In the genomic region with DNA sequence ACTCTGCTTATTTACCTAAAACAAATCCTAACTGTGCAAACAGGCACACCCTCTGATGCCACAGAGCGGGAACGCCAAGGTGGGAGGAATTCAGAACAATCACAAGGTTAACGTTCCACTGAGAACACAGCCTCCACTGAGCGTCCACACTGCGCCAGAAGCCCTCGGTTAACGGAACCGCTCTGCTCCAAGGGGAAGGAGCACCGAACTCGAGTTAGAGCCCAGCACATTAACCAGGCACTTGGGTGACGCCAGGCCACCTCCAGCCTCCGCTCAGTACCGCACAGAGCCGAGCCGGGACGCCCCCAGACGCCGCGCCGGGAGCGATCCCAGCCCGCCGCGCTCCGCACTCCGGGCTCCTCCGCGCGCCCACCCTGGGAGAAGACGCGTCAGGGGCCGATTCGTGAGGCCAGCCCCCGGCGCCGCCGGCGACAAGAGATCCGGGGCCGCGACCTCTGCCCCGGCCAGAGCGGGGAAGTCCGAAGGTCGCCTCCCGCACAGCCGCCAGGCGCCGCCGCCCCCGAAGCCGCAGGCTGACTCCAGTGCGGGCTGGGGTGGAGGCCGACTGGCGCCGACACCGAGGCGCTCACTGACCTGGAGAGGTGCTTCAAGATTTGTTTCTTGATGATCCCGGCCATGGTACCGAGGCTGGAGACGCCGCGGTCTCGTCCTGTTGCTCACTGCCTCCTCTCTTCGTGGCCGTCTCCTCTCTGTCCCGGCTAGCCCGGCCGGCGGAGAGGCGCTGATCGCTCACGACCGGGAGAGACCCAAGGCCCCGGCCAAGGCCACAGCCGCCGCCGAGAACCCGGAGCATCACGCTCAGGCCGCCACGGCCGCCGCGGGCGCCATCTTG, we compare ENCODE assay signal across 1 cellular context.
A peak's percentile ranks its signal among the peaks of the same experiment; 100 is the strongest.
TF ChIP-seq lines count a peak whose summit lies in the region.

No MANE protein-coding gene starts in this region.

TF ChIP-seq in HepG2, 621 proteins besides CTCF, POLR2A, EP300 and RAD21 (continued from another document and continues in another):
- TF ChIP-seq, protein P1, sequence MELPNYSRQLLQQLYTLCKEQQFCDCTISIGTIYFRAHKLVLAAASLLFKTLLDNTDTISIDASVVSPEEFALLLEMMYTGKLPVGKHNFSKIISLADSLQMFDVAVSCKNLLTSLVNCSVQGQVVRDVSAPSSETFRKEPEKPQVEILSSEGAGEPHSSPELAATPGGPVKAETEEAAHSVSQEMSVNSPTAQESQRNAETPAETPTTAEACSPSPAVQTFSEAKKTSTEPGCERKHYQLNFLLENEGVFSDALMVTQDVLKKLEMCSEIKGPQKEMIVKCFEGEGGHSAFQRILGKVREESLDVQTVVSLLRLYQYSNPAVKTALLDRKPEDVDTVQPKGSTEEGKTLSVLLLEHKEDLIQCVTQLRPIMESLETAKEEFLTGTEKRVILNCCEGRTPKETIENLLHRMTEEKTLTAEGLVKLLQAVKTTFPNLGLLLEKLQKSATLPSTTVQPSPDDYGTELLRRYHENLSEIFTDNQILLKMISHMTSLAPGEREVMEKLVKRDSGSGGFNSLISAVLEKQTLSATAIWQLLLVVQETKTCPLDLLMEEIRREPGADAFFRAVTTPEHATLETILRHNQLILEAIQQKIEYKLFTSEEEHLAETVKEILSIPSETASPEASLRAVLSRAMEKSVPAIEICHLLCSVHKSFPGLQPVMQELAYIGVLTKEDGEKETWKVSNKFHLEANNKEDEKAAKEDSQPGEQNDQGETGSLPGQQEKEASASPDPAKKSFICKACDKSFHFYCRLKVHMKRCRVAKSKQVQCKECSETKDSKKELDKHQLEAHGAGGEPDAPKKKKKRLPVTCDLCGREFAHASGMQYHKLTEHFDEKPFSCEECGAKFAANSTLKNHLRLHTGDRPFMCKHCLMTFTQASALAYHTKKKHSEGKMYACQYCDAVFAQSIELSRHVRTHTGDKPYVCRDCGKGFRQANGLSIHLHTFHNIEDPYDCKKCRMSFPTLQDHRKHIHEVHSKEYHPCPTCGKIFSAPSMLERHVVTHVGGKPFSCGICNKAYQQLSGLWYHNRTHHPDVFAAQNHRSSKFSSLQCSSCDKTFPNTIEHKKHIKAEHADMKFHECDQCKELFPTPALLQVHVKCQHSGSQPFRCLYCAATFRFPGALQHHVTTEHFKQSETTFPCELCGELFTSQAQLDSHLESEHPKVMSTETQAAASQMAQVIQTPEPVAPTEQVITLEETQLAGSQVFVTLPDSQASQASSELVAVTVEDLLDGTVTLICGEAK (IDR thresholded peaks at IDR 0.05): no peak
- TF ChIP-seq, protein P1 (CRISPR knock-in tag; IDR thresholded peaks at IDR 0.05): no peak
- TF ChIP-seq CSRNP1 (CRISPR knock-in tag; IDR thresholded peaks at IDR 0.05): peak; percentile 72
- no peak for TF ChIP-seq RFX3 (CRISPR knock-in tag; IDR thresholded peaks at IDR 0.05)
- TF ChIP-seq, protein P2, sequence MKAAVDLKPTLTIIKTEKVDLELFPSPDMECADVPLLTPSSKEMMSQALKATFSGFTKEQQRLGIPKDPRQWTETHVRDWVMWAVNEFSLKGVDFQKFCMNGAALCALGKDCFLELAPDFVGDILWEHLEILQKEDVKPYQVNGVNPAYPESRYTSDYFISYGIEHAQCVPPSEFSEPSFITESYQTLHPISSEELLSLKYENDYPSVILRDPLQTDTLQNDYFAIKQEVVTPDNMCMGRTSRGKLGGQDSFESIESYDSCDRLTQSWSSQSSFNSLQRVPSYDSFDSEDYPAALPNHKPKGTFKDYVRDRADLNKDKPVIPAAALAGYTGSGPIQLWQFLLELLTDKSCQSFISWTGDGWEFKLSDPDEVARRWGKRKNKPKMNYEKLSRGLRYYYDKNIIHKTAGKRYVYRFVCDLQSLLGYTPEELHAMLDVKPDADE (CRISPR knock-in tag; IDR thresholded peaks at IDR 0.05): no peak
- TF ChIP-seq XBP1 (CRISPR knock-in tag; IDR thresholded peaks at IDR 0.05): no peak; the same call in 1 of the 2 replicates
- peak; percentile 58 for TF ChIP-seq POLR2AphosphoS5 (IDR thresholded peaks at IDR 0.05; ENCODE audit: low read depth, low read length)
- TF ChIP-seq SALL2 (CRISPR knock-in tag; IDR thresholded peaks at IDR 0.05): no peak
- peak; percentile 66; the same call in 1 of the 2 replicates for TF ChIP-seq SALL1 (CRISPR knock-in tag; IDR thresholded peaks at IDR 0.05)
- TF ChIP-seq IKZF5 (CRISPR knock-in tag; IDR thresholded peaks at IDR 0.05): no peak
- peak; percentile 87 for TF ChIP-seq ZNF687 (CRISPR knock-in tag; IDR thresholded peaks at IDR 0.05)
- no peak for TF ChIP-seq RORA (CRISPR knock-in tag; IDR thresholded peaks at IDR 0.05)
- TF ChIP-seq ZNF337 (CRISPR knock-in tag; IDR thresholded peaks at IDR 0.05; ENCODE audit: borderline replicate concordance, low read depth): no peak
- peak; percentile 69 for TF ChIP-seq RCOR2 (CRISPR knock-in tag; IDR thresholded peaks at IDR 0.05)
- TF ChIP-seq LCORL (IDR thresholded peaks at IDR 0.05): no peak
- peak; percentile 58; the same call in 1 of the 2 replicates for TF ChIP-seq LCORL (CRISPR knock-in tag; IDR thresholded peaks at IDR 0.05)
- no peak for TF ChIP-seq HHEX (CRISPR knock-in tag; IDR thresholded peaks at IDR 0.05)
- TF ChIP-seq ATF4 (CRISPR knock-in tag; IDR thresholded peaks at IDR 0.05): 0 out of 4 replicates have a peak, but pooled peaks of 1 of the 2 experiments have one; percentile 18
- TF ChIP-seq RFXAP (CRISPR knock-in tag; IDR thresholded peaks at IDR 0.05; ENCODE audit: borderline replicate concordance): peak; percentile 20; the same call in 1 of the 2 replicates
- no peak for TF ChIP-seq HES4 (CRISPR knock-in tag; IDR thresholded peaks at IDR 0.05; ENCODE audit: borderline replicate concordance)
- peak; percentile 92 for TF ChIP-seq EEA1 (CRISPR knock-in tag; IDR thresholded peaks at IDR 0.05; ENCODE audit: borderline replicate concordance)
- no peak for TF ChIP-seq LBX2 (CRISPR knock-in tag; IDR thresholded peaks at IDR 0.05; ENCODE audit: borderline replicate concordance)
- peak; percentile 17; the same call in 1 of the 2 replicates for TF ChIP-seq RARA (CRISPR knock-in tag; IDR thresholded peaks at IDR 0.05)
- TF ChIP-seq ZNF792 (CRISPR knock-in tag; IDR thresholded peaks at IDR 0.05): no peak; the same call in 1 of the 2 replicates
- no peak for TF ChIP-seq SRSF9 (IDR thresholded peaks at IDR 0.05; ENCODE audit: borderline replicate concordance, insufficient read depth, low read depth, low read length, poor library complexity, severe bottlenecking)
- no peak for TF ChIP-seq ZNF3 (CRISPR knock-in tag; IDR thresholded peaks at IDR 0.05)
- TF ChIP-seq GTF3A (CRISPR knock-in tag; conservative IDR thresholded peaks at IDR 0.05): no peak; the same call in 1 of the 2 replicates
- TF ChIP-seq ZSCAN20 (CRISPR knock-in tag; IDR thresholded peaks at IDR 0.05; ENCODE audit: borderline replicate concordance): peak; percentile 43; the same call in 1 of the 2 replicates
- no peak for TF ChIP-seq ZNF282 (IDR thresholded peaks at IDR 0.05; ENCODE audit: partially characterized antibody)
- TF ChIP-seq TAF15 (IDR thresholded peaks at IDR 0.05; ENCODE audit: low read depth, low read length, poor library complexity, severe bottlenecking): no peak
- TF ChIP-seq MYNN (CRISPR knock-in tag; IDR thresholded peaks at IDR 0.05; ENCODE audit: low read depth): 0 out of 2 replicates have a peak, but pooled peaks have one; percentile 9
- TF ChIP-seq FOXK2 (IDR thresholded peaks at IDR 0.05): peak; percentile 54; the same call in 1 of the 2 replicates
- TF ChIP-seq RBFOX2 (IDR thresholded peaks at IDR 0.05; ENCODE audit: low read depth, low read length): peak; percentile 90
- no peak for TF ChIP-seq DNMT1 (CRISPR knock-in tag; IDR thresholded peaks at IDR 0.05)
- no peak for TF ChIP-seq SIN3B (IDR thresholded peaks at IDR 0.05; ENCODE audit: low read length)
- TF ChIP-seq ZNF180 (CRISPR knock-in tag; IDR thresholded peaks at IDR 0.05; ENCODE audit: borderline replicate concordance, low read depth): no peak
- TF ChIP-seq ZNF589 (CRISPR knock-in tag; conservative IDR thresholded peaks at IDR 0.05): peak; percentile 25; the same call in 1 of the 2 replicates
- TF ChIP-seq WIZ (CRISPR knock-in tag; IDR thresholded peaks at IDR 0.05): 0 out of 2 replicates have a peak, but pooled peaks have one; percentile 83
- no peak for TF ChIP-seq ZNF160 (CRISPR knock-in tag; IDR thresholded peaks at IDR 0.05)
- TF ChIP-seq MTA3 (CRISPR knock-in tag; IDR thresholded peaks at IDR 0.05): no peak
- peak; percentile 49; the same call in 1 of the 2 replicates for TF ChIP-seq ARNT2 (CRISPR knock-in tag; IDR thresholded peaks at IDR 0.05; ENCODE audit: low read depth)
- no peak for TF ChIP-seq ELF4 (CRISPR knock-in tag; IDR thresholded peaks at IDR 0.05; ENCODE audit: borderline replicate concordance)
